In genomic region chr6:43933111-43933885, GRCh38 we compare ENCODE assay signal across 15 cellular contexts.
DNase-seq lines count a peak whose midpoint lies in the region; ATAC-seq and TF ChIP-seq lines count a peak whose summit lies in the region.
"Had no signal": no experiment of that assay in that cellular context is flagged by ENCODE, and none has a peak within 500 bp of the region (broad histone marks: within the 10 kb centered on the region; RNA-seq: fewer than 3 reads in every experiment).

No MANE protein-coding gene starts in this region.

- H2AFZ ChIP-seq in hepatocyte (no peak overlapping the region), osteoblast (ENCODE audit: low read length) (peak overlapping the region; percentile 55)

- H3K9me3 Mint-ChIP-seq in Caco-2 (ENCODE audit: unreplicated experiment) = no peaks in the 10 kb centered on the region

- peaks cover 46% of the 10 kb centered on the region for H3K4me1 Mint-ChIP-seq in Caco-2 (ENCODE audit: low read depth, unreplicated experiment)
- H3K4me1 Mint-ChIP-seq: activated CD4-positive, alpha-beta T cell treated with anti-CD3 and anti-CD28 coated beads for 36 hours; activated CD8-positive, alpha-beta memory T cell treated with anti-CD3 and anti-CD28 coated beads, Interleukin-2, amount 10 ng/mL, durations not matched to agents 7 days and 5 days had no signal

- H3K27me3 Mint-ChIP-seq in Caco-2 (ENCODE audit: insufficient read depth, unreplicated experiment) = no peaks in the 10 kb centered on the region
- H3K27me3 Mint-ChIP-seq: activated CD4-positive, alpha-beta T cell treated with anti-CD3 and anti-CD28 coated beads for 36 hours had no signal

- no peak overlapping the region for H3K4me3 Mint-ChIP-seq in Caco-2 (ENCODE audit: unreplicated experiment)
- H3K4me3 Mint-ChIP-seq: activated CD4-positive, alpha-beta T cell treated with anti-CD3 and anti-CD28 coated beads for 36 hours; activated CD8-positive, alpha-beta memory T cell treated with anti-CD3 and anti-CD28 coated beads, Interleukin-2, amount 10 ng/mL, durations not matched to agents 7 days and 5 days had no signal

- ATAC-seq in HG02970 (IDR thresholded peaks at IDR 0.05; ENCODE audit: low FRiP score, unreplicated experiment) = no peak
- ATAC-seq: activated CD4-positive, alpha-beta T cell treated with anti-CD3 and anti-CD28 coated beads for 36 hours; activated CD8-positive, alpha-beta memory T cell treated with anti-CD3 and anti-CD28 coated beads, Interleukin-2, amount 10 ng/mL, durations not matched to agents 7 days and 5 days; pancreas; PC-3 had no signal

- no peaks in the 10 kb centered on the region for H3K36me3 Mint-ChIP-seq in Caco-2 (ENCODE audit: insufficient read depth, unreplicated experiment)
- H3K36me3 Mint-ChIP-seq: activated CD8-positive, alpha-beta memory T cell treated with anti-CD3 and anti-CD28 coated beads, Interleukin-2, amount 10 ng/mL, durations not matched to agents 7 days and 5 days had no signal

- H3K27ac Mint-ChIP-seq in Caco-2 (ENCODE audit: unreplicated experiment) = peak overlapping the region; percentile 82
- H3K27ac Mint-ChIP-seq: activated CD4-positive, alpha-beta T cell treated with anti-CD3 and anti-CD28 coated beads for 36 hours; activated CD8-positive, alpha-beta memory T cell treated with anti-CD3 and anti-CD28 coated beads, Interleukin-2, amount 10 ng/mL, durations not matched to agents 7 days and 5 days had no signal

- 16% methylated on average over 19 of the region's 19 CpGs for WGBS in hepatocyte (ENCODE audit: low lambda C conversion rate, missing lambda C conversion rate)

- no peaks in the 10 kb centered on the region for H3K9me2 ChIP-seq in hepatocyte (replicated peaks; ENCODE audit: insufficient read depth)

- H3K27ac ChIP-seq in SJCRH30 (peak overlapping the region; percentile 30; the same call in 1 of the 2 replicates), hepatocyte (peak overlapping the region; percentile 91), osteoblast (ENCODE audit: low read depth, low read length) (no peak overlapping the region)
- H3K27ac ChIP-seq: pancreas, testis had no signal

- peaks cover 36% of the 10 kb centered on the region for H3K4me1 ChIP-seq in Caco-2
- H3K4me1 ChIP-seq in SJCRH30 = peaks cover 10% of the 10 kb centered on the region
- peaks cover 37% of the 10 kb centered on the region for H3K4me1 ChIP-seq in hepatocyte (ENCODE audit: insufficient read depth)
- H3K4me1 ChIP-seq in osteoblast (ENCODE audit: insufficient read depth, low read length) = no peaks in the 10 kb centered on the region
- H3K4me1 ChIP-seq: pancreas, testis had no signal

- POLR2A ChIA-PET in Caco-2 (lab: Charles Lee) = no interaction called here

- DNase-seq in Caco-2 = peak; percentile 40 to 65
- peak; percentile 61 to 68 for DNase-seq in SJCRH30
- DNase-seq in hepatocyte (ENCODE audit: low spot score) = peak; percentile 79
- DNase-seq in osteoblast (ENCODE audit: insufficient read length, low spot score, missing footprints) = peak; percentile 27
- DNase-seq in globus pallidus (ENCODE audit: low spot score) = no peak
- DNase-seq in stimulated activated CD8-positive, alpha-beta memory T cell treated with anti-CD3 and anti-CD28 coated beads, Interleukin-4, amount 100 ng/mL, for 48 hours = no peak
- DNase-seq in NOMO-1 treated with DMSO at 0.1 percent for 48 hours (lab: John Stamatoyannopoulos, UW; ENCODE audit: unreplicated experiment) = no peak
- DNase-seq: activated CD4-positive, alpha-beta T cell treated with anti-CD3 and anti-CD28 coated beads for 36 hours; activated CD8-positive, alpha-beta memory T cell treated with anti-CD3 and anti-CD28 coated beads, Interleukin-2, amount 10 ng/mL, durations not matched to agents 7 days and 5 days; NCI-H2029 treated with DMSO at 0.1 percent for 48 hours; NCI-H510A treated with DMSO at 0.1 percent for 48 hours; PC-3; testis had no signal

- CTCF ChIA-PET in Caco-2 (lab: Charles Lee) = no interaction called here

- H3K9me3 ChIP-seq in Caco-2 (no peaks in the 10 kb centered on the region), SJCRH30 (replicated peaks) (no peaks in the 10 kb centered on the region), hepatocyte (ENCODE audit: low read depth) (no peaks in the 10 kb centered on the region), osteoblast (ENCODE audit: low read depth, low read length) (no peaks in the 10 kb centered on the region)
- H3K9me3 ChIP-seq: pancreas, testis had no signal

- intact Hi-C loops in Caco-2 (cut with micrococcal nuclease; ENCODE audit: unreplicated experiment) = no loop called here

- TF ChIP-seq CTCF in Caco-2 (IDR thresholded peaks at IDR 0.05; ENCODE audit: insufficient read depth in 1 of 2, low read depth in 1 of 2, low read length in 1 of 2, severe bottlenecking in 1 of 2, unreplicated experiment in 1 of 2) (no peak), hepatocyte (IDR thresholded peaks at IDR 0.05; ENCODE audit: poor library complexity) (no peak), osteoblast (IDR thresholded peaks at IDR 0.05; ENCODE audit: extremely low read depth, low read depth, low read length) (no peak)

- peak overlapping the region; percentile 33 for H3K4me2 ChIP-seq in hepatocyte
- no peak overlapping the region for H3K4me2 ChIP-seq in osteoblast (ENCODE audit: insufficient read depth, low read length)

- BruUV-seq in Caco-2 (replicated peaks; lab: Mats Ljungman, UMichigan) = no TSS peak

- H3K4me3 ChIP-seq in Caco-2 (ENCODE audit: low read depth, low read length) (no peak overlapping the region), SJCRH30 (no peak overlapping the region; the same call in 1 of the 2 replicates), hepatocyte (no peak overlapping the region), osteoblast (ENCODE audit: insufficient read depth, low read length) (no peak overlapping the region)
- H3K4me3 ChIP-seq: pancreas, testis had no signal

- no peaks in the 10 kb centered on the region for H3K27me3 ChIP-seq in Caco-2 (replicated peaks; ENCODE audit: control insufficient read depth, insufficient read depth, low read length)
- H3K27me3 ChIP-seq in SJCRH30 = no peaks in the 10 kb centered on the region
- H3K27me3 ChIP-seq in hepatocyte = no peaks in the 10 kb centered on the region
- H3K27me3 ChIP-seq in osteoblast (ENCODE audit: insufficient read depth, low read length) = no peaks in the 10 kb centered on the region
- H3K27me3 ChIP-seq: pancreas, testis had no signal

- no peaks in the 10 kb centered on the region for H3K79me2 ChIP-seq in hepatocyte
- no peaks in the 10 kb centered on the region for H3K79me2 ChIP-seq in osteoblast (ENCODE audit: insufficient read depth, low read length)

- H3K36me3 ChIP-seq in Caco-2 (ENCODE audit: control insufficient read depth, insufficient read depth, low read length) = no peaks in the 10 kb centered on the region
- no peaks in the 10 kb centered on the region for H3K36me3 ChIP-seq in SJCRH30
- H3K36me3 ChIP-seq in hepatocyte (replicated peaks; ENCODE audit: insufficient read depth, low read depth) = no peaks in the 10 kb centered on the region
- no peaks in the 10 kb centered on the region for H3K36me3 ChIP-seq in osteoblast (ENCODE audit: insufficient read depth, low read length)
- H3K36me3 ChIP-seq: pancreas had no signal

- H4K20me1 ChIP-seq in hepatocyte (ENCODE audit: insufficient read depth, poor library complexity, severe bottlenecking) (no peaks in the 10 kb centered on the region), osteoblast (ENCODE audit: insufficient read depth, low read length) (no peaks in the 10 kb centered on the region)

Comparison
In these comparisons a context has a peak if more than half of its experiments do, and no peak if none do; other contexts are left out.
1. DNase-seq: peak in Caco-2 (2 of 2), SJCRH30 (2 of 2), hepatocyte (single experiment) and osteoblast (single experiment); none in globus pallidus (single experiment), stimulated activated CD8-positive, alpha-beta memory T cell treated with anti-CD3 and anti-CD28 coated beads, Interleukin-4, amount 100 ng/mL, for 48 hours (single experiment) and NOMO-1 treated with DMSO at 0.1 percent for 48 hours (single experiment).